In genomic region chr3:138234401-138235179, GRCh38 we compare ENCODE assay signal across 17 cellular contexts. TPM values are rescaled to one million over a fixed set of nuclear protein-coding genes. Genes with fewer than 3 reads are reported as not detected.
DNase-seq lines count a peak whose midpoint lies in the region; ATAC-seq and TF ChIP-seq lines count a peak whose summit lies in the region.
"Had no signal": no experiment of that assay in that cellular context is flagged by ENCODE, and none has a peak within 500 bp of the region (broad histone marks: within the 10 kb centered on the region; RNA-seq: fewer than 3 reads in every experiment).

No MANE protein-coding gene starts in this region.

- no peak overlapping the region for H3K27ac Mint-ChIP-seq in CD8-positive, alpha-beta T cell
- H3K27ac Mint-ChIP-seq: activated naive CD8-positive, alpha-beta T cell had no signal

- H3K4me1 ChIP-seq in CD8-positive, alpha-beta T cell (ENCODE audit: insufficient read depth, low read length) = no peaks in the 10 kb centered on the region
- H3K4me1 ChIP-seq: lower lobe of right lung, Peyer's patch had no signal

- no peaks in the 10 kb centered on the region for H3K9me3 Mint-ChIP-seq in CD8-positive, alpha-beta T cell

- CTCF ChIA-PET in AG04450 (lab: Charles Lee) = no interaction called here
- CTCF ChIA-PET in CD8-positive, alpha-beta T cell (lab: Charles Lee) = no interaction called here

- no peak overlapping the region for H3K27ac ChIP-seq in AG04450 (ENCODE audit: low read depth, low read length)
- H3K27ac ChIP-seq in CD8-positive, alpha-beta T cell (ENCODE audit: low read depth, low read length) = no peak overlapping the region
- H3K27ac ChIP-seq: lower lobe of right lung, Peyer's patch, VCaP had no signal

- POLR2A ChIA-PET in AG04450 (lab: Yijun Ruan, JAX) = no interaction called here
- POLR2A ChIA-PET in CD8-positive, alpha-beta T cell (lab: Charles Lee) = no interaction called here

- ATAC-seq in GM18867 (IDR thresholded peaks at IDR 0.05; ENCODE audit: unreplicated experiment) = no peak
- no peak for ATAC-seq in CD8-positive, alpha-beta T cell
- ATAC-seq: lower lobe of right lung had no signal

- DNase-seq in AG04450 (ENCODE audit: low read depth, low spot score) (peak; percentile 15), GM03348 (ENCODE audit: low spot score) (peak; percentile 9), RPMI7951 (ENCODE audit: low read depth) (peak; percentile 20), brain pericyte (ENCODE audit: low read depth, low spot score) (peak; percentile 7), KG1 (lab: John Stamatoyannopoulos, UW) (no peak), posterior cingulate gyrus (no peak)
- no peak for DNase-seq in CD8-positive, alpha-beta T cell
- DNase-seq: DMS 273 treated with DMSO at 0.1 percent for 48 hours, lower lobe of right lung, NCI-H2081, NCI-H748 treated with DMSO at 0.1 percent for 48 hours, Peyer's patch, retina, SW 1271 had no signal

- peaks cover 70% of the 10 kb centered on the region for H3K36me3 Mint-ChIP-seq in CD8-positive, alpha-beta T cell

- H3K4me1 Mint-ChIP-seq in CD8-positive, alpha-beta T cell (ENCODE audit: low read depth) = peaks cover 7% of the 10 kb centered on the region

- peaks cover 11% of the 10 kb centered on the region for H3K36me3 ChIP-seq in CD8-positive, alpha-beta T cell (ENCODE audit: insufficient read depth, low read length)

- intact Hi-C loops in posterior cingulate gyrus (cut with DNase I) = no loop called here
- intact Hi-C loops in CD8-positive, alpha-beta T cell (cut with DNase I, micrococcal nuclease) = no loop called here

- no peak overlapping the region for H3K4me3 Mint-ChIP-seq in CD8-positive, alpha-beta T cell
- H3K4me3 Mint-ChIP-seq: activated naive CD8-positive, alpha-beta T cell had no signal

- no peaks in the 10 kb centered on the region for H3K9me3 ChIP-seq in AG04450 (ENCODE audit: control insufficient read depth, insufficient read depth, low read length)
- H3K9me3 ChIP-seq in CD8-positive, alpha-beta T cell (ENCODE audit: low read length) = no peaks in the 10 kb centered on the region
- H3K9me3 ChIP-seq: lower lobe of right lung, Peyer's patch had no signal

- no peak for TF ChIP-seq CTCF in AG04450 (IDR thresholded peaks at IDR 0.05; ENCODE audit: low read depth, low read length)
- TF ChIP-seq CTCF in CD8-positive, alpha-beta T cell (IDR thresholded peaks at IDR 0.05) = no peak

- H3K4me3 ChIP-seq in AG04450 (ENCODE audit: low read depth, low read length) = no peak overlapping the region
- no peak overlapping the region for H3K4me3 ChIP-seq in CD8-positive, alpha-beta T cell (ENCODE audit: low read depth, low read length)
- H3K4me3 ChIP-seq: lower lobe of right lung, Peyer's patch had no signal

- H3K27me3 ChIP-seq in AG04450 (ENCODE audit: control insufficient read depth, insufficient read depth, low read length) = no peaks in the 10 kb centered on the region
- H3K27me3 ChIP-seq in CD8-positive, alpha-beta T cell (ENCODE audit: insufficient read depth, low read length) = no peaks in the 10 kb centered on the region
- H3K27me3 ChIP-seq: Peyer's patch had no signal

- H3K27me3 Mint-ChIP-seq in CD8-positive, alpha-beta T cell (ENCODE audit: low read depth) = no peaks in the 10 kb centered on the region
- H3K27me3 Mint-ChIP-seq: activated naive CD8-positive, alpha-beta T cell had no signal

RNA-seq across cellular contexts. Expression of gene ARMC8, which starts 47.5 kb away (rescaled TPM):
- polyA plus RNA-seq in AG04450 (2011; rRNA removed) = 48.2 and 61.2 TPM in 2 replicates
- polyA minus RNA-seq in AG04450 (2011; rRNA and poly(A)+ RNA removed) = 113 and 135 TPM in 2 replicates
- 42.7 and 67.5 TPM in 2 replicates for total RNA-seq in RPMI7951 (2014; rRNA removed; shearing (Covaris generic))
- total RNA-seq in CD8-positive, alpha-beta T cell = 10 to 100 TPM; 81.9 to 82.6 TPM

RNA-seq across cellular contexts. Expression of gene DBR1, which starts 59.9 kb away (rescaled TPM):
- polyA plus RNA-seq in AG04450 (2011; rRNA removed) = 10.5 and 12.8 TPM in 2 replicates
- 7.9 and 8.9 TPM in 2 replicates for polyA minus RNA-seq in AG04450 (2011; rRNA and poly(A)+ RNA removed)
- total RNA-seq in RPMI7951 (2014; rRNA removed; shearing (Covaris generic)) = 22.9 and 25.1 TPM in 2 replicates
- 10 to 100 TPM; 31.2 to 31.9 TPM for total RNA-seq in CD8-positive, alpha-beta T cell

Comparison
In these comparisons a context has a peak if more than half of its experiments do, and no peak if none do; other contexts are left out.
1. DNase-seq: peak in AG04450 (single experiment), GM03348 (single experiment), RPMI7951 (single experiment) and brain pericyte (single experiment); none in KG1 (single experiment), posterior cingulate gyrus (0 of 10) and CD8-positive, alpha-beta T cell (0 of 7).